Comparison of ENCODE assay signal across 1 cellular context in genomic region chr10:13193637-13194036, GRCh38.
A peak's percentile ranks its signal among the peaks of the same experiment; 100 is the strongest.
TF ChIP-seq lines count a peak whose summit lies in the region.

No MANE protein-coding gene starts in this region.

TF ChIP-seq in K562, 482 proteins besides CTCF, POLR2A, EP300 and RAD21:
- TF ChIP-seq NCOR1 (IDR thresholded peaks at IDR 0.05): no peak
- no peak for TF ChIP-seq ETS1 (conservative IDR thresholded peaks at IDR 0.05; ENCODE audit: control insufficient read depth, low read depth, low read length)
- TF ChIP-seq CAMTA2 (CRISPR knock-in tag; conservative IDR thresholded peaks at IDR 0.05): no peak
- TF ChIP-seq ZNF212 (CRISPR knock-in tag; IDR thresholded peaks at IDR 0.05): no peak
- TF ChIP-seq ZBTB49 (CRISPR knock-in tag; IDR thresholded peaks at IDR 0.05; ENCODE audit: borderline replicate concordance): no peak
- TF ChIP-seq KLF6 (CRISPR knock-in tag; IDR thresholded peaks at IDR 0.05; ENCODE audit: borderline replicate concordance): no peak
- no peak for TF ChIP-seq ZNF695 (CRISPR knock-in tag; IDR thresholded peaks at IDR 0.05)
- TF ChIP-seq CEBPG (CRISPR knock-in tag; IDR thresholded peaks at IDR 0.05): no peak
- 0 out of 4 replicates have a peak, but pooled peaks of 1 of the 2 experiments have one; percentile 27 for TF ChIP-seq CEBPG (tag; conservative IDR thresholded peaks at IDR 0.05 in 1 of 2, IDR thresholded peaks at IDR 0.05 in 1 of 2)
- no peak for TF ChIP-seq CHCHD3 (CRISPR knock-in tag; IDR thresholded peaks at IDR 0.05)
- no peak for TF ChIP-seq ZNF79 (CRISPR knock-in tag; IDR thresholded peaks at IDR 0.05; ENCODE audit: low read depth)
- TF ChIP-seq STAT6 (CRISPR knock-in tag; IDR thresholded peaks at IDR 0.05): no peak
- TF ChIP-seq NCOA4 (IDR thresholded peaks at IDR 0.05; ENCODE audit: partially characterized antibody): no peak
- TF ChIP-seq CEBPB (tag; IDR thresholded peaks at IDR 0.05): peak; percentile 62
- TF ChIP-seq POLR2AphosphoS5 (IDR thresholded peaks at IDR 0.05; ENCODE audit: control insufficient read depth, insufficient read depth, low read depth, low read length): no peak
- TF ChIP-seq HINFP (tag; conservative IDR thresholded peaks at IDR 0.05; ENCODE audit: low read depth): no peak
